In genomic region chr3:13676618-13677017, GRCh38 we compare ENCODE assay signal across 7 cellular contexts.
"Had no signal": no experiment of that assay in that cellular context is flagged by ENCODE, and none has a peak within 500 bp of the region (broad histone marks: within the 10 kb centered on the region; RNA-seq: fewer than 3 reads in every experiment).

No MANE protein-coding gene starts in this region.

- ATAC-seq: HCT116 had no signal

- H3K9me3 ChIP-seq: HAP-1 had no signal

- H3K4me1 ChIP-seq: HAP-1 had no signal

- H3K36me3 ChIP-seq: HAP-1 had no signal

- H3K4me3 ChIP-seq: GM23248, HAP-1 had no signal

- DNase-seq: GM23248, GOT3, H7, HFFc6, IMR-90 had no signal

- H3K4me3 Mint-ChIP-seq: HFFc6 had no signal

- H3K27ac ChIP-seq: GM23248 had no signal

- H3K27ac Mint-ChIP-seq: HFFc6 had no signal

- H3K9me3 Mint-ChIP-seq: HFFc6 had no signal
